In genomic region chr15:71149645-71150557, GRCh38 we compare ENCODE assay signal across 13 cellular contexts. TPM values are rescaled to one million over a fixed set of nuclear protein-coding genes. Genes with fewer than 3 reads are reported as not detected.
DNase-seq lines count a peak whose midpoint lies in the region; ATAC-seq and TF ChIP-seq lines count a peak whose summit lies in the region.
"Had no signal": no experiment of that assay in that cellular context is flagged by ENCODE, and none has a peak within 500 bp of the region (broad histone marks: within the 10 kb centered on the region; RNA-seq: fewer than 3 reads in every experiment).

No MANE protein-coding gene starts in this region.

- H3K27me3 ChIP-seq in mammary epithelial cell (ENCODE audit: insufficient read depth, low read length): no peaks in the 10 kb centered on the region
- no peaks in the 10 kb centered on the region for H3K27me3 ChIP-seq in stomach smooth muscle (ENCODE audit: control insufficient read depth in 1 of 2, insufficient read depth in 2 of 2, low read length in 2 of 2)
- H3K27me3 ChIP-seq: BLaER1, colonic mucosa had no signal

- no TSS peak for BruUV-seq in mammary epithelial cell (replicated peaks; lab: Mats Ljungman, UMichigan)

- no peaks in the 10 kb centered on the region for H3K9me3 ChIP-seq in mammary epithelial cell (replicated peaks; ENCODE audit: insufficient read depth, low read length)
- H3K9me3 ChIP-seq in stomach smooth muscle (ENCODE audit: control insufficient read depth in 2 of 2, low read length in 2 of 2): no peaks in the 10 kb centered on the region
- H3K9me3 ChIP-seq: BLaER1, colonic mucosa had no signal

- intact Hi-C loops in mammary epithelial cell (cut with micrococcal nuclease): no loop called here

- no peak for ATAC-seq in GM19397 (IDR thresholded peaks at IDR 0.05; ENCODE audit: unreplicated experiment)

- peak overlapping the region; percentile 29 for H3K27ac ChIP-seq in mammary epithelial cell (ENCODE audit: insufficient read depth, low read depth, low read length)
- peak overlapping the region; percentile 42 for H3K27ac ChIP-seq in stomach smooth muscle (ENCODE audit: low read length)
- H3K27ac ChIP-seq: BLaER1, colonic mucosa had no signal

- TF ChIP-seq CTCF in mammary epithelial cell (conservative IDR thresholded peaks at IDR 0.05 in 1 of 2, IDR thresholded peaks at IDR 0.05 in 1 of 2; ENCODE audit: extremely low read depth in 1 of 2, insufficient read depth in 1 of 2, low read depth in 1 of 2, low read length in 2 of 2): no peak

- H3K4me3 ChIP-seq in mammary epithelial cell (replicated peaks in 1 of 3; ENCODE audit: insufficient read depth in 1 of 3, low read depth in 2 of 3, low read length in 3 of 3): no peak overlapping the region
- H3K4me3 ChIP-seq in stomach smooth muscle (ENCODE audit: low read length in 2 of 2): peak overlapping the region in 1 of 2 donors; percentile 32
- H3K4me3 ChIP-seq: BLaER1, colonic mucosa had no signal

- H3K9ac ChIP-seq in mammary epithelial cell (ENCODE audit: insufficient read depth, low read length): no peak overlapping the region
- no peak overlapping the region for H3K9ac ChIP-seq in stomach smooth muscle (ENCODE audit: low read length in 2 of 2)
- H3K9ac ChIP-seq: BLaER1 had no signal

- in situ Hi-C loops in mammary epithelial cell (cut with MboI; ENCODE audit: low sequenced_read_pairs in 2 of 2): no loop called here

- H4K20me1 ChIP-seq in mammary epithelial cell (ENCODE audit: insufficient read depth, low read length): no peaks in the 10 kb centered on the region
- H4K20me1 ChIP-seq: BLaER1 had no signal

- H2AFZ ChIP-seq in mammary epithelial cell (ENCODE audit: low read depth, low read length): no peak overlapping the region

- CTCF ChIA-PET in mammary epithelial cell (lab: Charles Lee; ENCODE audit: low non-redundant PET): no interaction called here

- peaks cover 40% of the 10 kb centered on the region for H3K4me1 ChIP-seq in mammary epithelial cell (ENCODE audit: insufficient read depth, low read length)
- peaks cover 39% of the 10 kb centered on the region for H3K4me1 ChIP-seq in stomach smooth muscle (ENCODE audit: control insufficient read depth, insufficient read depth, low read length)
- H3K4me1 ChIP-seq: BLaER1, colonic mucosa had no signal

- H3K36me3 ChIP-seq in mammary epithelial cell (ENCODE audit: insufficient read depth, low read length) (peaks cover 1% of the 10 kb centered on the region), stomach smooth muscle (ENCODE audit: control insufficient read depth in 2 of 2, insufficient read depth in 2 of 2, low read length in 2 of 2) (no peaks in the 10 kb centered on the region)
- H3K36me3 ChIP-seq: BLaER1, colonic mucosa had no signal

- peaks cover 39% of the 10 kb centered on the region for H3K79me2 ChIP-seq in mammary epithelial cell (ENCODE audit: insufficient read depth, low read length)

- 68% methylated on average over 7 of the region's 7 CpGs for WGBS in mammary epithelial cell (ENCODE audit: low coverage, missing lambda C conversion rate)

- DNase-seq in NCI-H2081 (lab: John Stamatoyannopoulos, UW): peak; percentile 24 to 52
- no peak for DNase-seq in mammary epithelial cell
- DNase-seq in left kidney (ENCODE audit: low read depth, low spot score): peak; percentile 75
- no peak for DNase-seq in HUDEP-2 (lab: John Stamatoyannopoulos, UW; ENCODE audit: unreplicated experiment in 76 of 76)
- DNase-seq in NCI-H524 treated with DMSO at 0.1 percent for 48 hours (lab: John Stamatoyannopoulos, UW): no peak
- DNase-seq: activated CD4-positive, CD25-positive, alpha-beta regulatory T cell treated with anti-CD3 and anti-CD28 coated beads, Interleukin-2, amount 50 U/mL, for 72 hours; colonic mucosa; midbrain; posterior cingulate gyrus had no signal

- dilution Hi-C loops in mammary epithelial cell (cut with HindIII; ENCODE audit: low sequenced_read_pairs): loop anchor here (25.0 kb wide), 1 partner anchor 287 kb away; no protein-coding TSS in a partner anchor

- H3K4me2 ChIP-seq in mammary epithelial cell (ENCODE audit: insufficient read depth, low read depth, low read length): no peak overlapping the region
- H3K4me2 ChIP-seq: BLaER1 had no signal

RNA-seq across cellular contexts. Expression of gene THSD4, which starts 34.6 kb away (rescaled TPM):
- total RNA-seq in mammary epithelial cell: 100 to 1,000 TPM in 1 of 2 donors, 10 to 100 TPM in 1; 87.7 to 111 TPM
- polyA plus RNA-seq in mammary epithelial cell: 33.7 TPM
- 53.9 TPM for polyA minus RNA-seq in mammary epithelial cell
- total RNA-seq: OCI-LY7 had no signal

Comparison
In these comparisons a context has a peak if more than half of its experiments do, and no peak if none do; other contexts are left out.
1. DNase-seq: peak in NCI-H2081 (2 of 2) and left kidney (single experiment); none in mammary epithelial cell (single experiment), HUDEP-2 (0 of 76) and NCI-H524 treated with DMSO at 0.1 percent for 48 hours (single experiment).